In the genomic region with DNA sequence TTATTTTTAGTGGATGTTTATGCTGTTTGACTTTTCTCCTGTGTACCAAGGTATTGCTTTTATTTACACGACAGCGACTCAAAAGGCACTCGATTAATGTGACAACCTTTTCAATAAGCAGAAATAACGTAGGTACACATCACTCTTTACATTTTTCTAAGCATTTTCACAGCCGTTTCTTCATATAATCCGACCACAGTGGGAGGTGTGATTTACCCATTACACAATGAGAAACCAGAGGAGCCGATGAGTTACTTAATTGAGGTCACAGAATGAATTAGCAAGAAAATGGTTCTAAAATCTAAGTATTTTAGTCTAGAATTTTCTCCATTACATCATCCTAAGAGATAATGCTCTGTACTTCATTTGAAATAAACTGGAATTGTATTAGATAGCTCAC, we compare ENCODE assay signal across 27 cellular contexts.
"Had no signal": no experiment of that assay in that cellular context is flagged by ENCODE, and none has a peak within 500 bp of the region (broad histone marks: within the 10 kb centered on the region; RNA-seq: fewer than 3 reads in every experiment).

No MANE protein-coding gene starts in this region.

- H3K4me3 Mint-ChIP-seq: activated CD8-positive, alpha-beta memory T cell treated with anti-CD3 and anti-CD28 coated beads, Interleukin-2, amount 10 ng/mL, durations not matched to agents 7 days and 5 days; activated T-cell treated with anti-CD3 and anti-CD28 coated beads, Interleukin-2, amount 50 U/mL, for 24 hours; activated T-helper 1 cell treated with anti-CD3 and anti-CD28 coated beads, Interleukin-12 subunit alpha, Interleukin-12 subunit beta, Interleukin-2, Interleukin-4 antibody, amounts not matched to agents 30 ng/mL and 10 ng/mL and 1 ng/mL, durations not matched to agents 14 hours and 24 hours and 36 hours; brain; central memory CD8-positive, alpha-beta T cell; T-cell had no signal

- DNase-seq: activated CD4-positive, alpha-beta T cell treated with anti-CD3 and anti-CD28 coated beads for 4 hours; activated CD8-positive, alpha-beta memory T cell treated with anti-CD3 and anti-CD28 coated beads, Interleukin-2, amount 10 ng/mL, durations not matched to agents 7 days and 5 days; activated effector memory CD4-positive, alpha-beta T cell treated with anti-CD3 and anti-CD28 coated beads, Interleukin-2, amount 50 U/mL, for 16 hours; activated naive CD4-positive, alpha-beta T cell treated with Interleukin-2 at 50 U/mL for 16 hours; activated T-cell treated with anti-CD3 and anti-CD28 coated beads, Interleukin-2, amount 50 U/mL, for 24 hours; amygdala; Kasumi-1; KBM-7; NCI-H1092 treated with DMSO at 0.1 percent for 48 hours; NCI-H1417 treated with DMSO at 0.1 percent for 48 hours; NCI-H1694; NCI-H2029; NCI-H2107; NCI-H2171 treated with DMSO at 0.1 percent for 48 hours; NCI-H345; NCI-H510A; NCI-H526 treated with DMSO at 0.1 percent for 48 hours; NCI-H82; PC-3; SHP77; T-cell; WERI-Rb-1 had no signal

- H3K36me3 ChIP-seq: WERI-Rb-1 had no signal

- H3K27ac Mint-ChIP-seq: activated CD8-positive, alpha-beta memory T cell treated with anti-CD3 and anti-CD28 coated beads, Interleukin-2, amount 10 ng/mL, durations not matched to agents 7 days and 5 days; activated T-cell treated with anti-CD3 and anti-CD28 coated beads, Interleukin-2, amount 50 U/mL, for 24 hours; activated T-helper 1 cell treated with anti-CD3 and anti-CD28 coated beads, Interleukin-12 subunit alpha, Interleukin-12 subunit beta, Interleukin-2, Interleukin-4 antibody, amounts not matched to agents 30 ng/mL and 10 ng/mL and 1 ng/mL, durations not matched to agents 14 hours and 24 hours and 36 hours; T-cell had no signal

- H3K36me3 Mint-ChIP-seq: activated CD8-positive, alpha-beta memory T cell treated with anti-CD3 and anti-CD28 coated beads, Interleukin-2, amount 10 ng/mL, durations not matched to agents 7 days and 5 days; activated naive CD4-positive, alpha-beta T cell treated with anti-CD3 and anti-CD28 coated beads, Interleukin-2, amount 50 U/mL, for 72 hours; brain; T-cell had no signal

- ATAC-seq: activated CD4-positive, CD25-positive, alpha-beta regulatory T cell treated with anti-CD3 and anti-CD28 coated beads, Interleukin-2, amount 50 U/mL, for 24 hours; activated CD8-positive, alpha-beta memory T cell treated with anti-CD3 and anti-CD28 coated beads, Interleukin-2, amount 10 ng/mL, durations not matched to agents 7 days and 5 days; activated naive CD4-positive, alpha-beta T cell treated with anti-CD3 and anti-CD28 coated beads, Interleukin-2, amount 50 U/mL, for 72 hours; PC-3; T-cell had no signal

- H3K27ac ChIP-seq: WERI-Rb-1 had no signal

- H3K9me3 Mint-ChIP-seq: activated naive CD4-positive, alpha-beta T cell treated with anti-CD3 and anti-CD28 coated beads, Interleukin-2, amount 50 U/mL, for 72 hours; activated T-cell treated with anti-CD3 and anti-CD28 coated beads, Interleukin-2, amount 50 U/mL, for 24 hours; activated T-helper 1 cell treated with anti-CD3 and anti-CD28 coated beads, Interleukin-12 subunit alpha, Interleukin-12 subunit beta, Interleukin-2, Interleukin-4 antibody, amounts not matched to agents 30 ng/mL and 10 ng/mL and 1 ng/mL, durations not matched to agents 14 hours and 24 hours and 36 hours; central memory CD8-positive, alpha-beta T cell; T-cell had no signal

- H3K27me3 Mint-ChIP-seq: activated T-cell treated with anti-CD3 and anti-CD28 coated beads, Interleukin-2, amount 50 U/mL, for 24 hours had no signal
